Comparison of ENCODE assay signal across 19 cellular contexts in genomic region chr4:658681-659667, GRCh38. TPM values are rescaled to one million over a fixed set of nuclear protein-coding genes. Genes with fewer than 3 reads are reported as not detected.
"Had no signal": no experiment of that assay in that cellular context is flagged by ENCODE, and none has a peak within 500 bp of the region (broad histone marks: within the 10 kb centered on the region; RNA-seq: fewer than 3 reads in every experiment).

No MANE protein-coding gene starts in this region.

- H3K9me3 ChIP-seq: gastrocnemius medialis, psoas muscle, suprapubic skin had no signal

- H3K27ac ChIP-seq: gastrocnemius medialis, psoas muscle, suprapubic skin, VCaP had no signal

- H3K4me3 ChIP-seq: gastrocnemius medialis, lung, psoas muscle, suprapubic skin had no signal

- DNase-seq: activated CD4-positive, alpha-beta T cell treated with anti-CD3 and anti-CD28 coated beads for 4 hours; activated T-cell treated with anti-CD3 and anti-CD28 coated beads for 4 hours; anterior cingulate cortex; midbrain; nucleus accumbens; stimulated activated CD4-positive, alpha-beta T cell treated with anti-CD3 and anti-CD28 coated beads, Interleukin-4, amount 100 ng/mL, for 1 hour; stimulated activated CD8-positive, alpha-beta memory T cell treated with anti-CD3 and anti-CD28 coated beads, Interleukin-4, amount 100 ng/mL, for 48 hours; stimulated activated naive CD8-positive, alpha-beta T cell treated with anti-CD3 and anti-CD28 coated beads, Interleukin-15, Interleukin-2, amounts not matched to agents 100 U/mL and 50 U/mL, for 24 hours; T1000 had no signal

- ATAC-seq: activated T-helper 17 cell treated with anti-CD3 and anti-CD28 coated beads, Interleukin-2, amount 50 U/mL, for 72 hours; gastrocnemius medialis; naive thymus-derived CD8-positive, alpha-beta T cell; psoas muscle; stimulated activated naive CD8-positive, alpha-beta T cell treated with anti-CD3 and anti-CD28 coated beads, Interleukin-15, Interleukin-2, amounts not matched to agents 100 U/mL and 50 U/mL, for 24 hours had no signal

- H3K36me3 ChIP-seq: gastrocnemius medialis, suprapubic skin had no signal

- H3K4me1 ChIP-seq: psoas muscle had no signal

- FAIRE-seq: colon had no signal

RNA-seq across cellular contexts. Expression of gene SLC49A3, which starts 30.0 kb away (rescaled TPM):
- total RNA-seq: SK-MEL-5 had no signal

RNA-seq across cellular contexts. Expression of gene PDE6B, which starts 33.6 kb away (rescaled TPM):
- total RNA-seq: gastrocnemius medialis, SK-MEL-5 had no signal
- polyA plus RNA-seq: fibroblast of lung had no signal
